ENCODE assay signal across 8 cellular contexts in genomic region chr5:157816682-157817268, GRCh38. TPM values are rescaled to one million over a fixed set of nuclear protein-coding genes. Genes with fewer than 3 reads are reported as not detected.
DNase-seq lines count a peak whose midpoint lies in the region; ATAC-seq, FAIRE-seq and TF ChIP-seq lines count a peak whose summit lies in the region.

No MANE protein-coding gene starts in this region.

- BruUV-seq in mammary epithelial cell (replicated peaks; lab: Mats Ljungman, UMichigan): no TSS peak

- H3K79me2 ChIP-seq in KMS-11 (ENCODE audit: insufficient read depth, low read depth) (peaks cover 45% of the 10 kb centered on the region), mammary epithelial cell (ENCODE audit: insufficient read depth, low read length) (peaks cover 49% of the 10 kb centered on the region)

- H3K27ac ChIP-seq in KMS-11: no peak overlapping the region
- no peak overlapping the region for H3K27ac ChIP-seq in mammary epithelial cell (ENCODE audit: insufficient read depth, low read depth, low read length)
- no peak overlapping the region for H3K27ac ChIP-seq in neutrophil

- no peaks in the 10 kb centered on the region for H3K27me3 ChIP-seq in KMS-11 (ENCODE audit: insufficient read depth, low read depth)
- no peaks in the 10 kb centered on the region for H3K27me3 ChIP-seq in mammary epithelial cell (ENCODE audit: insufficient read depth, low read length)
- no peaks in the 10 kb centered on the region for H3K27me3 ChIP-seq in neutrophil

- H3K9ac ChIP-seq in KMS-11 (no peak overlapping the region), mammary epithelial cell (ENCODE audit: insufficient read depth, low read length) (no peak overlapping the region)

- H3K36me3 ChIP-seq in KMS-11 (ENCODE audit: insufficient read depth) (no peaks in the 10 kb centered on the region), mammary epithelial cell (ENCODE audit: insufficient read depth, low read length) (peaks cover 21% of the 10 kb centered on the region), neutrophil (peaks cover 40% of the 10 kb centered on the region)

- H3K9me3 ChIP-seq in mammary epithelial cell (replicated peaks; ENCODE audit: insufficient read depth, low read length): no peaks in the 10 kb centered on the region
- H3K9me3 ChIP-seq in neutrophil: no peaks in the 10 kb centered on the region

- DNase-seq in D721Med (ENCODE audit: insufficient read length, low spot score) (no peak), mammary epithelial cell (no peak), posterior vena cava (ENCODE audit: low spot score) (no peak)
- DNase-seq in activated CD8-positive, alpha-beta memory T cell treated with anti-CD3 and anti-CD28 coated beads, Interleukin-2, amount 50 U/mL, for 48 hours: no peak

- TF ChIP-seq CTCF in D721Med (IDR thresholded peaks at IDR 0.05; ENCODE audit: insufficient read depth, missing control alignments) (peak; percentile 42), KMS-11 (conservative IDR thresholded peaks at IDR 0.05; ENCODE audit: low read depth, low read length) (peak; percentile 60), mammary epithelial cell (conservative IDR thresholded peaks at IDR 0.05 in 1 of 2, IDR thresholded peaks at IDR 0.05 in 1 of 2; ENCODE audit: extremely low read depth in 1 of 2, insufficient read depth in 1 of 2, low read depth in 1 of 2, low read length in 2 of 2) (peak; percentile 35 to 48), neutrophil (IDR thresholded peaks at IDR 0.05) (peak; percentile 51)

- WGBS in mammary epithelial cell (ENCODE audit: low coverage, missing lambda C conversion rate): 14% methylated on average over 1 of the region's 1 CpG

- CTCF ChIA-PET in mammary epithelial cell (lab: Charles Lee; ENCODE audit: low non-redundant PET): no interaction called here

- H3K4me3 ChIP-seq in KMS-11 (IDR thresholded peaks at IDR 0.05; ENCODE audit: insufficient read depth, low read depth, low read length): no peak overlapping the region
- H3K4me3 ChIP-seq in mammary epithelial cell (replicated peaks in 1 of 3; ENCODE audit: insufficient read depth in 1 of 3, low read depth in 2 of 3, low read length in 3 of 3): no peak overlapping the region
- no peak overlapping the region for H3K4me3 ChIP-seq in neutrophil (ENCODE audit: low read depth in 1 of 2, low read length in 1 of 2)

- no peak for ATAC-seq in GM18907 (IDR thresholded peaks at IDR 0.05; ENCODE audit: unreplicated experiment)
- ATAC-seq in GM19463 (IDR thresholded peaks at IDR 0.05; ENCODE audit: unreplicated experiment): no peak

- peaks cover 43% of the 10 kb centered on the region for H3K4me1 ChIP-seq in KMS-11 (ENCODE audit: low read depth, poor library complexity, severe bottlenecking)
- H3K4me1 ChIP-seq in mammary epithelial cell (ENCODE audit: insufficient read depth, low read length): no peaks in the 10 kb centered on the region
- peaks cover 8 to 20% of the 10 kb centered on the region in 2 experiments for H3K4me1 ChIP-seq in neutrophil (ENCODE audit: control insufficient read depth in 1 of 2, insufficient read depth in 1 of 2, low read depth in 1 of 2, low read length in 1 of 2)

- H4K20me1 ChIP-seq in KMS-11 (ENCODE audit: insufficient read depth) (no peaks in the 10 kb centered on the region), mammary epithelial cell (ENCODE audit: insufficient read depth, low read length) (peaks cover 3% of the 10 kb centered on the region)

- in situ Hi-C loops in mammary epithelial cell (cut with MboI; ENCODE audit: low sequenced_read_pairs in 2 of 2): loop anchor here in 1 of 2 donors (25.0 kb wide), 1 partner anchor 96 kb away; no protein-coding TSS in a partner anchor

- H2AFZ ChIP-seq in KMS-11 (ENCODE audit: low read depth) (no peak overlapping the region), mammary epithelial cell (ENCODE audit: low read depth, low read length) (no peak overlapping the region)

- intact Hi-C loops in mammary epithelial cell (cut with micrococcal nuclease) (loop anchor here (1.0 to 5.0 kb wide), 4 partner anchors 54 to 179 kb away; no protein-coding TSS in a partner anchor), posterior vena cava (cut with DNase I) (loop anchor here (10.0 kb wide), 2 partner anchors 178 to 1308 kb away; no protein-coding TSS in a partner anchor)

- dilution Hi-C loops in mammary epithelial cell (cut with HindIII; ENCODE audit: low sequenced_read_pairs): no loop called here

- no peak for FAIRE-seq in D721Med (lab: Jason Lieb, UNC)

- no peak overlapping the region for H3K4me2 ChIP-seq in KMS-11
- H3K4me2 ChIP-seq in mammary epithelial cell (ENCODE audit: insufficient read depth, low read depth, low read length): no peak overlapping the region

RNA-seq across cellular contexts. Expression of gene CLINT1, which starts 42.2 kb away (rescaled TPM):
- total RNA-seq in mammary epithelial cell (100 to 1,000 TPM in 1 of 2 donors, 10 to 100 TPM in 1; 77.2 to 127 TPM), posterior vena cava (10 to 100 TPM; 44.0 to 59.4 TPM)
- polyA plus RNA-seq in mammary epithelial cell: 97.7 TPM
- 188 TPM for polyA minus RNA-seq in mammary epithelial cell
